Comparison of ENCODE assay signal across 13 cellular contexts in genomic region chr13:110304256-110304655, GRCh38. TPM values are rescaled to one million over a fixed set of nuclear protein-coding genes. Genes with fewer than 3 reads are reported as not detected.
A peak's percentile ranks its signal among the peaks of the same experiment; 100 is the strongest.
DNase-seq lines count a peak whose midpoint lies in the region; ATAC-seq and TF ChIP-seq lines count a peak whose summit lies in the region.
"Had no signal": no experiment of that assay in that cellular context is flagged by ENCODE, and none has a peak within 500 bp of the region (broad histone marks: within the 10 kb centered on the region; RNA-seq: fewer than 3 reads in every experiment).

No MANE protein-coding gene starts in this region.

- TF ChIP-seq POLR2A in body of pancreas (IDR thresholded peaks at IDR 0.05) (no peak), sigmoid colon (IDR thresholded peaks at IDR 0.05) (peak in 1 of 2 donors; percentile 17)

- H3K27me3 ChIP-seq in body of pancreas = peaks cover 0 to 6% of the 10 kb centered on the region in 2 donors
- H3K27me3 ChIP-seq in sigmoid colon = no peaks in the 10 kb centered on the region

- ATAC-seq in body of pancreas (no peak), GM18498 (IDR thresholded peaks at IDR 0.05; ENCODE audit: unreplicated experiment) (no peak)
- ATAC-seq: activated CD8-positive, alpha-beta T cell treated with anti-CD3 and anti-CD28 coated beads for 36 hours; GM12878 had no signal

- TF ChIP-seq EP300 in sigmoid colon (IDR thresholded peaks at IDR 0.05) = peak in 1 of 4 donors; percentile 37

- 26% methylated on average over 4 of the region's 4 CpGs for WGBS in body of pancreas, 2 donors
- WGBS in sigmoid colon, 2 donors = 40 to 58% methylated on average over 4 of the region's 4 CpGs

- H3K27ac ChIP-seq in body of pancreas (peak overlapping the region in 3 of 4 donors; percentile 10 to 68 (median 59)), sigmoid colon (peak overlapping the region; percentile 98 to 100 (median 99))

- TF ChIP-seq CTCF in body of pancreas (IDR thresholded peaks at IDR 0.05) (no peak), sigmoid colon (IDR thresholded peaks at IDR 0.05) (no peak)

- H3K4me1 ChIP-seq in body of pancreas (peaks cover 54% of the 10 kb centered on the region), sigmoid colon (peaks cover 0 to 63% (median 62%) of the 10 kb centered on the region in 4 donors)

- intact Hi-C loops in body of pancreas (cut with DNase I) = no loop called here
- intact Hi-C loops in sigmoid colon (cut with DNase I) = no loop called here

- DNase-seq in EH (ENCODE audit: low read depth) (peak; percentile 79), body of pancreas (no peak), hepatic stellate cell (ENCODE audit: low spot score) (peak; percentile 77), sigmoid colon (peak; percentile 84), NCI-H2081 (lab: John Stamatoyannopoulos, UW) (no peak), SIG-M5 (lab: John Stamatoyannopoulos, UW) (no peak), Ammon's horn (ENCODE audit: low spot score) (no peak)
- DNase-seq: activated CD8-positive, alpha-beta T cell treated with anti-CD3 and anti-CD28 coated beads for 36 hours; KBM-7; NCI-H446 had no signal

- no peaks in the 10 kb centered on the region for H3K36me3 ChIP-seq in body of pancreas (replicated peaks in 1 of 2; ENCODE audit: insufficient read depth in 1 of 2, low read depth in 2 of 2)
- H3K36me3 ChIP-seq in sigmoid colon = no peaks in the 10 kb centered on the region
- H3K36me3 ChIP-seq: adrenal gland had no signal

- H3K9me3 ChIP-seq in body of pancreas (no peaks in the 10 kb centered on the region), sigmoid colon (no peaks in the 10 kb centered on the region)
- H3K9me3 ChIP-seq: adrenal gland had no signal

- H3K4me3 ChIP-seq in body of pancreas = no peak overlapping the region
- peak overlapping the region in 3 of 4 donors; percentile 83 to 99 (median 98) for H3K4me3 ChIP-seq in sigmoid colon
- H3K4me3 ChIP-seq: GM12878 had no signal

RNA-seq across cellular contexts. Expression of gene COL4A1, which starts 2.7 kb away (rescaled TPM):
- 100 to 1,000 TPM in 1 of 2 donors, 10 to 100 TPM in 1; 80.4 to 253 TPM for total RNA-seq in body of pancreas
- total RNA-seq in sigmoid colon = 100 to 1,000 TPM; 235 to 598 (median 350) TPM
- 10 to 100 TPM in 2 of 3 donors, 1 to 10 TPM in 1; 9.2 to 60.5 (median 10.8) TPM for polyA plus RNA-seq in sigmoid colon
- total RNA-seq: activated CD8-positive, alpha-beta T cell treated with anti-CD3 and anti-CD28 coated beads for 36 hours had no signal

RNA-seq across cellular contexts. Expression of gene COL4A2, which starts 2.8 kb away (rescaled TPM):
- 100 to 1,000 TPM in 1 of 2 donors, 10 to 100 TPM in 1; 69.3 to 230 TPM for total RNA-seq in body of pancreas
- 1,000 to 10,000 TPM in 1 of 4 donors, 100 to 1,000 TPM in 3; 306 to 1,039 (median 489) TPM for total RNA-seq in sigmoid colon
- 10 to 100 TPM; 24.0 to 83.5 (median 25.2) TPM for polyA plus RNA-seq in sigmoid colon
- total RNA-seq: activated CD8-positive, alpha-beta T cell treated with anti-CD3 and anti-CD28 coated beads for 36 hours had no signal

Comparison
In these comparisons a context has a peak if more than half of its experiments do, and no peak if none do; other contexts are left out.
1. DNase-seq: peak in EH (single experiment), hepatic stellate cell (single experiment) and sigmoid colon (single experiment); none in body of pancreas (0 of 4), NCI-H2081 (0 of 2), SIG-M5 (single experiment) and Ammon's horn (single experiment).
2. H3K4me3 ChIP-seq: peak in sigmoid colon (3 of 4); none in body of pancreas (0 of 2).